ENCODE assay signal across 24 cellular contexts in genomic region chr11:131833371-131833770, GRCh38.
DNase-seq lines count a peak whose midpoint lies in the region; ATAC-seq and TF ChIP-seq lines count a peak whose summit lies in the region.
"Had no signal": no experiment of that assay in that cellular context is flagged by ENCODE, and none has a peak within 500 bp of the region (broad histone marks: within the 10 kb centered on the region; RNA-seq: fewer than 3 reads in every experiment).

No MANE protein-coding gene starts in this region.

- TF ChIP-seq CTCF in CD14-positive monocyte (IDR thresholded peaks at IDR 0.05): no peak

- DNase-seq in CD14-positive monocyte (ENCODE audit: low spot score): peak; percentile 52
- DNase-seq in NOMO-1 (lab: John Stamatoyannopoulos, UW; ENCODE audit: unreplicated experiment in 2 of 2): peak; percentile 29 to 64
- peak; percentile 31 for DNase-seq in RKO (ENCODE audit: low spot score)
- DNase-seq in kidney tubule cell (ENCODE audit: low spot score): peak; percentile 3
- no peak for DNase-seq in SW 1271 (lab: John Stamatoyannopoulos, UW)
- no peak for DNase-seq in Karpas-422
- DNase-seq: 8988T; ACHN; AML-193; BE2C; Calu3; CD4-positive, CD25-positive, alpha-beta regulatory T cell; CD8-positive, alpha-beta T cell; COR-L47; DMS53; DMS79 treated with DMSO at 0.1 percent for 48 hours; GF-D8; H9 had no signal

- H3K4me3 Mint-ChIP-seq in CD14-positive monocyte: no peak overlapping the region
- H3K4me3 Mint-ChIP-seq: CD4-positive, CD25-positive, alpha-beta regulatory T cell; CD8-positive, alpha-beta T cell; GM23338; H9 had no signal

- no peaks in the 10 kb centered on the region for H3K9me3 ChIP-seq in Karpas-422 (ENCODE audit: low read length)
- H3K9me3 ChIP-seq: A549, BE2C had no signal

- peaks cover 0 to 2% (median 0%) of the 10 kb centered on the region in 7 donors for H3K9me3 Mint-ChIP-seq in CD14-positive monocyte
- H3K9me3 Mint-ChIP-seq: CD8-positive, alpha-beta T cell; GM23338; H9 had no signal

- no peaks in the 10 kb centered on the region for H3K36me3 Mint-ChIP-seq in CD14-positive monocyte
- H3K36me3 Mint-ChIP-seq: CD4-positive, CD25-positive, alpha-beta regulatory T cell; CD8-positive, alpha-beta T cell had no signal

- H3K4me1 Mint-ChIP-seq in CD14-positive monocyte: peaks cover 14% of the 10 kb centered on the region
- H3K4me1 Mint-ChIP-seq: CD4-positive, CD25-positive, alpha-beta regulatory T cell had no signal

- no peaks in the 10 kb centered on the region for H3K27me3 ChIP-seq in Karpas-422 (ENCODE audit: low read length)
- H3K27me3 ChIP-seq: BE2C; BLaER1 treated with 17β-estradiol and CSF1 and Interleukin-3, amounts not matched to agents 10 nM and 100 nM had no signal

- peaks cover 11% of the 10 kb centered on the region for H3K4me1 ChIP-seq in Karpas-422 (ENCODE audit: low read length)
- H3K4me1 ChIP-seq: A549, BE2C had no signal

- H3K4me2 ChIP-seq in Karpas-422 (ENCODE audit: low read depth, low read length, poor library complexity, severe bottlenecking): no peak overlapping the region
- H3K4me2 ChIP-seq: A549; BLaER1 treated with 17β-estradiol and CSF1 and Interleukin-3, amounts not matched to agents 10 nM and 100 nM; GM23338 had no signal

- H2AFZ ChIP-seq in Karpas-422 (ENCODE audit: low read length): no peak overlapping the region
- H2AFZ ChIP-seq: GM23338 had no signal

- no peaks in the 10 kb centered on the region for H3K79me2 ChIP-seq in Karpas-422 (ENCODE audit: low read length)

- no peaks in the 10 kb centered on the region for H3K36me3 ChIP-seq in Karpas-422 (ENCODE audit: insufficient read depth, low read length)
- H3K36me3 ChIP-seq: BE2C; BLaER1 treated with 17β-estradiol and CSF1 and Interleukin-3, amounts not matched to agents 10 nM and 100 nM had no signal

- no peak overlapping the region for H3K9ac ChIP-seq in Karpas-422 (ENCODE audit: low read length)
- H3K9ac ChIP-seq: BLaER1 treated with 17β-estradiol and CSF1 and Interleukin-3, amounts not matched to agents 10 nM and 100 nM had no signal

- ATAC-seq in HG03175 (IDR thresholded peaks at IDR 0.05; ENCODE audit: unreplicated experiment) (no peak), HG02588 (IDR thresholded peaks at IDR 0.05; ENCODE audit: unreplicated experiment) (no peak)
- ATAC-seq: A549; CD8-positive, alpha-beta T cell; GM23338; HCT116 had no signal

- H3K27ac ChIP-seq in Karpas-422 (ENCODE audit: low read length): no peak overlapping the region
- H3K27ac ChIP-seq: A549; BLaER1 treated with 17β-estradiol and CSF1 and Interleukin-3, amounts not matched to agents 10 nM and 100 nM had no signal

- no peaks in the 10 kb centered on the region for H3K9me2 ChIP-seq in Karpas-422 (replicated peaks; ENCODE audit: insufficient read depth, low read length)

- no peak overlapping the region for H3K4me3 ChIP-seq in Karpas-422 (ENCODE audit: low read length)
- H3K4me3 ChIP-seq: A549; BLaER1 treated with 17β-estradiol and CSF1 and Interleukin-3, amounts not matched to agents 10 nM and 100 nM; GM23338 had no signal

- peak overlapping the region in 6 of 7 donors; percentile 47 to 93 (median 76) for H3K27ac Mint-ChIP-seq in CD14-positive monocyte
- H3K27ac Mint-ChIP-seq: CD4-positive, CD25-positive, alpha-beta regulatory T cell; CD8-positive, alpha-beta T cell; GM23338; H9 had no signal

- H4K20me1 ChIP-seq in Karpas-422 (ENCODE audit: insufficient read depth, low read depth, low read length): no peaks in the 10 kb centered on the region
- H4K20me1 ChIP-seq: BLaER1 treated with 17β-estradiol and CSF1 and Interleukin-3, amounts not matched to agents 10 nM and 100 nM had no signal

- intact Hi-C loops in CD14-positive monocyte (cut with micrococcal nuclease): no loop called here

- H3K27me3 Mint-ChIP-seq in CD14-positive monocyte (ENCODE audit: low read depth in 3 of 3): no peaks in the 10 kb centered on the region
- H3K27me3 Mint-ChIP-seq: CD4-positive, CD25-positive, alpha-beta regulatory T cell had no signal

Comparison
In these comparisons a context has a peak if more than half of its experiments do, and no peak if none do; other contexts are left out.
1. DNase-seq: peak in CD14-positive monocyte (single experiment), NOMO-1 (2 of 2), RKO (single experiment) and kidney tubule cell (single experiment); none in SW 1271 (0 of 2) and Karpas-422 (single experiment).